Comparison of ENCODE assay signal across 28 cellular contexts in the genomic region with DNA sequence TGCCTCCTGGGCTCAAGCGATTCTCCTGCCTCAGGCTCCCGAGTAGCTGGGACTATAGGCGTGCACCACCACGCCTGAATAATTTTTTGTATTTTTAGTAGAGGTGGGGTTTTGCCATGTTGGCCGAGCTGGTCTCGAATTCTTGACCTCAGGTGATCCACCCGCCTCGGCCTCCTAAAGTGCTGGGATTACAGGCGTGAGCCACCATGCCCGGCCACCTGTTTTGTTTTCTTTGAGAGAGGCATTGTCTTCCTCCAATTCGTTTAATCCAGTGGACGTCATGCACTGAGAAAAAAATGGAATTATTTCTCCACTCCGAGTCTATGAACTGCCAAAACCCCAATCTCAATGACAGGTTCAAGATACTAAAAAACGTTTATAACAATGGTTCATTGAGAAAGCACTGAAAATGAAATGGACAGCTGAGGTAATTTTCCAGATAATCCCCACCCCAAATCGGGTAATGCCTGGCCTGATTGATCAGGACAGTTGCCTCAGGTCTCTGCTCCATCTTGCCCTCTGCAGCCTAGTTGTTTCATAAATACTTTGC.
"Had no signal": no experiment of that assay in that cellular context is flagged by ENCODE, and none has a peak within 500 bp of the region (broad histone marks: within the 10 kb centered on the region; RNA-seq: fewer than 3 reads in every experiment).

No MANE protein-coding gene starts in this region.

- DNase-seq: activated CD4-positive, alpha-beta memory T cell treated with anti-CD3 and anti-CD28 coated beads, Interleukin-2, amount 10 ng/mL, durations not matched to agents 7 days and 5 days; activated CD4-positive, alpha-beta T cell treated with anti-CD3 and anti-CD28 coated beads for 1 hour; activated CD4-positive, alpha-beta T cell treated with anti-CD3 and anti-CD28 coated beads for 4 hours; activated CD4-positive, alpha-beta T cell treated with anti-CD3 and anti-CD28 coated beads, Interleukin-2, amount 10 ng/mL, durations not matched to agents 7 days and 5 days; activated CD4-positive, alpha-beta T cell treated with anti-CD3 and anti-CD28 coated beads, Interleukin-2, amount 50 U/mL, for 4 hours; activated CD8-positive, alpha-beta memory T cell treated with anti-CD3 and anti-CD28 coated beads, Interleukin-2, amount 50 U/mL, for 48 hours; activated effector memory CD4-positive, alpha-beta T cell treated with Interleukin-2 at 50 U/mL for 16 hours; activated gamma-delta T cell treated with Interleukin-2 at 50 U/mL for 16 hours; activated naive CD4-positive, alpha-beta T cell treated with anti-CD3 and anti-CD28 coated beads, Interleukin-2, amount 50 U/mL, for 16 hours; activated naive CD4-positive, alpha-beta T cell treated with Interleukin-2 at 50 U/mL for 16 hours; activated T-cell treated with anti-CD3 and anti-CD28 coated beads for 4 hours; activated T-cell treated with anti-CD3 and anti-CD28 coated beads, Interleukin-2, amount 50 U/mL, for 24 hours; activated T-cell treated with anti-CD3 and anti-CD28 coated beads, Interleukin-2, amount 50 U/mL, for 72 hours; amniotic stem cell; anterior cingulate cortex; caudate nucleus; cortex of kidney; dermis blood vessel endothelial cell; effector CD4-positive, alpha-beta T cell; effector memory CD8-positive, alpha-beta T cell; foreskin melanocyte; heart right ventricle; T-helper 1 cell had no signal

- H3K27ac ChIP-seq: esophagus muscularis mucosa, gastroesophageal sphincter, heart right ventricle, VCaP had no signal

- ATAC-seq: activated T-cell treated with anti-CD3 and anti-CD28 coated beads, Interleukin-2, amount 50 U/mL, for 72 hours; gastroesophageal sphincter; heart right ventricle; WTC11 had no signal

- H3K4me3 ChIP-seq: esophagus muscularis mucosa, gastroesophageal sphincter, heart right ventricle had no signal

- H3K9me3 ChIP-seq: gastroesophageal sphincter, heart right ventricle had no signal

- H3K4me1 ChIP-seq: esophagus muscularis mucosa, gastroesophageal sphincter, heart right ventricle had no signal

- H3K36me3 ChIP-seq: esophagus muscularis mucosa, gastroesophageal sphincter, heart right ventricle had no signal

- H3K27ac Mint-ChIP-seq: activated CD4-positive, alpha-beta memory T cell treated with anti-CD3 and anti-CD28 coated beads, Interleukin-2, amount 10 ng/mL, durations not matched to agents 7 days and 5 days; activated CD4-positive, alpha-beta T cell treated with anti-CD3 and anti-CD28 coated beads, Interleukin-2, amount 10 ng/mL, durations not matched to agents 7 days and 5 days; activated naive CD8-positive, alpha-beta T cell; activated T-cell treated with anti-CD3 and anti-CD28 coated beads, Interleukin-2, amount 50 U/mL, for 24 hours; activated T-cell treated with anti-CD3 and anti-CD28 coated beads, Interleukin-2, amount 50 U/mL, for 72 hours; effector memory CD8-positive, alpha-beta T cell; WTC11 had no signal

- H3K9me3 Mint-ChIP-seq: activated CD4-positive, alpha-beta memory T cell treated with anti-CD3 and anti-CD28 coated beads, Interleukin-2, amount 10 ng/mL, durations not matched to agents 7 days and 5 days; activated CD4-positive, alpha-beta T cell treated with anti-CD3 and anti-CD28 coated beads, Interleukin-2, amount 10 ng/mL, durations not matched to agents 7 days and 5 days; activated T-cell treated with anti-CD3 and anti-CD28 coated beads, Interleukin-2, amount 50 U/mL, for 24 hours; effector memory CD8-positive, alpha-beta T cell had no signal

- H3K4me3 Mint-ChIP-seq: activated CD4-positive, alpha-beta memory T cell treated with anti-CD3 and anti-CD28 coated beads, Interleukin-2, amount 10 ng/mL, durations not matched to agents 7 days and 5 days; activated CD4-positive, alpha-beta T cell treated with anti-CD3 and anti-CD28 coated beads, Interleukin-2, amount 10 ng/mL, durations not matched to agents 7 days and 5 days; activated naive CD8-positive, alpha-beta T cell; activated T-cell treated with anti-CD3 and anti-CD28 coated beads, Interleukin-2, amount 50 U/mL, for 24 hours; activated T-cell treated with anti-CD3 and anti-CD28 coated beads, Interleukin-2, amount 50 U/mL, for 72 hours; effector memory CD8-positive, alpha-beta T cell; WTC11 had no signal

- H3K27me3 Mint-ChIP-seq: activated CD4-positive, alpha-beta T cell treated with anti-CD3 and anti-CD28 coated beads, Interleukin-2, amount 10 ng/mL, durations not matched to agents 7 days and 5 days; activated naive CD8-positive, alpha-beta T cell; activated T-cell treated with anti-CD3 and anti-CD28 coated beads, Interleukin-2, amount 50 U/mL, for 24 hours had no signal

- H3K27me3 ChIP-seq: gastroesophageal sphincter had no signal
